In the genomic region with DNA sequence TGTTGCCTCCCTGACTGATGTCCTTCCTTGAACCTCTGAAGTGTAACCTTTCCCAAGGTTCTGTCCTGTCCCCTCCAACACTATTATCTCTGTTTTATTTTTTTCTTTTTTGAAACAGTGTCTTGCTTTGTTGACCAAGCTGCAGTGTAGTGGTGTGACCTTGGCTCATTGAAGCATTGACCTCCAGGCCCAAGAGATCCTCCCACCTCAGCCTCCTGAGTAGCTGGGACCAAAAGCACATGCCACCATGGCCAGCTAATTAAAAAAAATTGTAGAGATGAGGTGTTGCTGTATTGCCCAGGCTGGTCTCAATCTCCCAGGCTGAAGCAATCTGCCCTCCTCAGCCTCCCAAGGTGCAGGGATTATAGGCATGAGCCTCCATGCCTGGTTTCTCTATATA, we compare ENCODE assay signal across 39 cellular contexts.
"Had no signal": no experiment of that assay in that cellular context is flagged by ENCODE, and none has a peak within 500 bp of the region (broad histone marks: within the 10 kb centered on the region; RNA-seq: fewer than 3 reads in every experiment).

No MANE protein-coding gene starts in this region.

- H3K27me3 ChIP-seq: adrenal gland, ascending aorta, body of pancreas, brain microvascular endothelial cell, cardiac muscle cell had no signal

- H3K36me3 Mint-ChIP-seq: activated naive CD8-positive, alpha-beta T cell treated with anti-CD3 and anti-CD28 coated beads, Interleukin-2, amount 10 ng/mL, durations not matched to agents 7 days and 5 days; brain had no signal

- H3K4me3 Mint-ChIP-seq: activated naive CD4-positive, alpha-beta T cell treated with anti-CD3 and anti-CD28 coated beads for 36 hours; activated naive CD4-positive, alpha-beta T cell treated with anti-CD3 and anti-CD28 coated beads, Interleukin-2, amount 10 ng/mL, durations not matched to agents 7 days and 5 days; activated naive CD4-positive, alpha-beta T cell treated with anti-CD3 and anti-CD28 coated beads, Interleukin-2, amount 50 U/mL, for 24 hours; activated naive CD8-positive, alpha-beta T cell; activated naive CD8-positive, alpha-beta T cell treated with anti-CD3 and anti-CD28 coated beads for 36 hours; activated naive CD8-positive, alpha-beta T cell treated with anti-CD3 and anti-CD28 coated beads, Interleukin-2, amount 10 ng/mL, durations not matched to agents 7 days and 5 days; activated naive CD8-positive, alpha-beta T cell treated with anti-CD3 and anti-CD28 coated beads, Interleukin-2, amount 50 U/mL, for 24 hours; activated T-cell treated with anti-CD3 and anti-CD28 coated beads, Interleukin-2, amount 50 U/mL, for 24 hours; activated T-cell treated with anti-CD3 and anti-CD28 coated beads, Interleukin-2, amount 50 U/mL, for 4 hours; activated T-cell treated with anti-CD3 and anti-CD28 coated beads, Interleukin-2, amount 50 U/mL, for 72 hours; activated T-helper 1 cell treated with anti-CD3 and anti-CD28 coated beads, Interleukin-12 subunit alpha, Interleukin-12 subunit beta, Interleukin-2, Interleukin-4 antibody, amounts not matched to agents 30 ng/mL and 10 ng/mL and 1 ng/mL, durations not matched to agents 14 hours and 24 hours and 36 hours; activated T-helper 17 cell treated with anti-CD3 and anti-CD28 coated beads, Interleukin-2, amount 50 U/mL, for 72 hours; brain; central memory CD8-positive, alpha-beta T cell had no signal

- H3K4me3 ChIP-seq: adrenal gland, ascending aorta, body of pancreas, breast epithelium, cardiac muscle cell had no signal

- H3K9me3 ChIP-seq: body of pancreas had no signal

- H3K36me3 ChIP-seq: adrenal gland, ascending aorta, brain microvascular endothelial cell, breast epithelium, cardiac muscle cell had no signal

- H3K4me1 ChIP-seq: adrenal gland, ascending aorta, body of pancreas, breast epithelium had no signal

- FAIRE-seq: bronchial epithelial cell had no signal

- DNase-seq: activated effector memory CD4-positive, alpha-beta T cell treated with anti-CD3 and anti-CD28 coated beads, Interleukin-2, amount 50 U/mL, for 16 hours; activated effector memory CD4-positive, alpha-beta T cell treated with Interleukin-2 at 50 U/mL for 16 hours; activated gamma-delta T cell; activated gamma-delta T cell treated with Interleukin-2 at 50 U/mL for 16 hours; activated naive CD4-positive, alpha-beta T cell; activated naive CD4-positive, alpha-beta T cell treated with anti-CD3 and anti-CD28 coated beads for 36 hours; activated naive CD4-positive, alpha-beta T cell treated with anti-CD3 and anti-CD28 coated beads, Interleukin-2, amount 10 ng/mL, durations not matched to agents 7 days and 5 days; activated naive CD4-positive, alpha-beta T cell treated with anti-CD3 and anti-CD28 coated beads, Interleukin-2, amount 50 U/mL, for 16 hours; activated naive CD4-positive, alpha-beta T cell treated with Interleukin-2 at 50 U/mL for 16 hours; activated naive CD8-positive, alpha-beta T cell treated with anti-CD3 and anti-CD28 coated beads for 36 hours; activated naive CD8-positive, alpha-beta T cell treated with anti-CD3 and anti-CD28 coated beads, Interleukin-2, amount 10 ng/mL, durations not matched to agents 7 days and 5 days; activated naive CD8-positive, alpha-beta T cell treated with anti-CD3 and anti-CD28 coated beads, Interleukin-2, amount 50 U/mL, for 24 hours; activated T-cell treated with anti-CD3 and anti-CD28 coated beads, Interleukin-2, amount 50 U/mL, for 1 hour; activated T-cell treated with anti-CD3 and anti-CD28 coated beads, Interleukin-2, amount 50 U/mL, for 24 hours; activated T-cell treated with anti-CD3 and anti-CD28 coated beads, Interleukin-2, amount 50 U/mL, for 4 hours; activated T-cell treated with anti-CD3 and anti-CD28 coated beads, Interleukin-2, amount 50 U/mL, for 48 hours; activated T-cell treated with anti-CD3 and anti-CD28 coated beads, Interleukin-2, amount 50 U/mL, for 72 hours; adrenal gland; amniotic stem cell; amygdala; anterior cingulate cortex; aorta; body of pancreas; brain microvascular endothelial cell; caudate nucleus; central memory CD4-positive, alpha-beta T cell; cerebellar nuclear complex had no signal

- H3K4me1 Mint-ChIP-seq: activated naive CD4-positive, alpha-beta T cell treated with anti-CD3 and anti-CD28 coated beads, Interleukin-2, amount 10 ng/mL, durations not matched to agents 7 days and 5 days; activated naive CD8-positive, alpha-beta T cell treated with anti-CD3 and anti-CD28 coated beads for 36 hours; activated naive CD8-positive, alpha-beta T cell treated with anti-CD3 and anti-CD28 coated beads, Interleukin-2, amount 10 ng/mL, durations not matched to agents 7 days and 5 days; activated naive CD8-positive, alpha-beta T cell treated with anti-CD3 and anti-CD28 coated beads, Interleukin-2, amount 50 U/mL, for 24 hours; activated T-helper 17 cell treated with anti-CD3 and anti-CD28 coated beads, Interleukin-2, amount 50 U/mL, for 72 hours; brain; central memory CD8-positive, alpha-beta T cell had no signal

- H3K27ac Mint-ChIP-seq: activated naive CD4-positive, alpha-beta T cell treated with anti-CD3 and anti-CD28 coated beads for 36 hours; activated naive CD4-positive, alpha-beta T cell treated with anti-CD3 and anti-CD28 coated beads, Interleukin-2, amount 10 ng/mL, durations not matched to agents 7 days and 5 days; activated naive CD4-positive, alpha-beta T cell treated with anti-CD3 and anti-CD28 coated beads, Interleukin-2, amount 50 U/mL, for 24 hours; activated naive CD4-positive, alpha-beta T cell treated with anti-CD3 and anti-CD28 coated beads, Interleukin-2, amount 50 U/mL, for 72 hours; activated naive CD8-positive, alpha-beta T cell; activated naive CD8-positive, alpha-beta T cell treated with anti-CD3 and anti-CD28 coated beads for 36 hours; activated naive CD8-positive, alpha-beta T cell treated with anti-CD3 and anti-CD28 coated beads, Interleukin-2, amount 10 ng/mL, durations not matched to agents 7 days and 5 days; activated naive CD8-positive, alpha-beta T cell treated with anti-CD3 and anti-CD28 coated beads, Interleukin-2, amount 50 U/mL, for 24 hours; activated T-cell treated with anti-CD3 and anti-CD28 coated beads, Interleukin-2, amount 50 U/mL, for 24 hours; activated T-cell treated with anti-CD3 and anti-CD28 coated beads, Interleukin-2, amount 50 U/mL, for 72 hours; activated T-helper 1 cell treated with anti-CD3 and anti-CD28 coated beads, Interleukin-12 subunit alpha, Interleukin-12 subunit beta, Interleukin-2, Interleukin-4 antibody, amounts not matched to agents 30 ng/mL and 10 ng/mL and 1 ng/mL, durations not matched to agents 14 hours and 24 hours and 36 hours; activated T-helper 17 cell treated with anti-CD3 and anti-CD28 coated beads, Interleukin-2, amount 50 U/mL, for 72 hours; activated T-helper 2 cell treated with anti-CD3 and anti-CD28 coated beads, Interferon-gamma antibody, Interleukin-2, Interleukin-4, amounts not matched to agents 10 μg/mL and 5 μg/mL and 100 μg/mL, durations not matched to agents 14 hours and 24 hours and 36 hours; brain had no signal

- ATAC-seq: activated naive CD4-positive, alpha-beta T cell treated with anti-CD3 and anti-CD28 coated beads, Interleukin-2, amount 50 U/mL, for 72 hours; activated naive CD8-positive, alpha-beta T cell treated with anti-CD3 and anti-CD28 coated beads, Interleukin-2, amount 50 U/mL, for 24 hours; activated T-cell treated with anti-CD3 and anti-CD28 coated beads, Interleukin-2, amount 50 U/mL, for 4 hours; activated T-cell treated with anti-CD3 and anti-CD28 coated beads, Interleukin-2, amount 50 U/mL, for 72 hours; activated T-helper 17 cell treated with anti-CD3 and anti-CD28 coated beads, Interleukin-2, amount 50 U/mL, for 72 hours; body of pancreas had no signal

- H3K27ac ChIP-seq: adrenal gland, ascending aorta, body of pancreas, brain microvascular endothelial cell, breast epithelium, cardiac muscle cell had no signal

- H3K27me3 Mint-ChIP-seq: activated naive CD4-positive, alpha-beta T cell treated with anti-CD3 and anti-CD28 coated beads, Interleukin-2, amount 10 ng/mL, durations not matched to agents 7 days and 5 days; activated naive CD4-positive, alpha-beta T cell treated with anti-CD3 and anti-CD28 coated beads, Interleukin-2, amount 50 U/mL, for 24 hours; activated naive CD8-positive, alpha-beta T cell; activated naive CD8-positive, alpha-beta T cell treated with anti-CD3 and anti-CD28 coated beads for 36 hours; activated naive CD8-positive, alpha-beta T cell treated with anti-CD3 and anti-CD28 coated beads, Interleukin-2, amount 10 ng/mL, durations not matched to agents 7 days and 5 days; activated naive CD8-positive, alpha-beta T cell treated with anti-CD3 and anti-CD28 coated beads, Interleukin-2, amount 50 U/mL, for 24 hours; activated T-helper 17 cell treated with anti-CD3 and anti-CD28 coated beads, Interleukin-2, amount 50 U/mL, for 72 hours; brain; central memory CD8-positive, alpha-beta T cell had no signal
